8 cellular contexts compared by ENCODE assay signal in the genomic region with DNA sequence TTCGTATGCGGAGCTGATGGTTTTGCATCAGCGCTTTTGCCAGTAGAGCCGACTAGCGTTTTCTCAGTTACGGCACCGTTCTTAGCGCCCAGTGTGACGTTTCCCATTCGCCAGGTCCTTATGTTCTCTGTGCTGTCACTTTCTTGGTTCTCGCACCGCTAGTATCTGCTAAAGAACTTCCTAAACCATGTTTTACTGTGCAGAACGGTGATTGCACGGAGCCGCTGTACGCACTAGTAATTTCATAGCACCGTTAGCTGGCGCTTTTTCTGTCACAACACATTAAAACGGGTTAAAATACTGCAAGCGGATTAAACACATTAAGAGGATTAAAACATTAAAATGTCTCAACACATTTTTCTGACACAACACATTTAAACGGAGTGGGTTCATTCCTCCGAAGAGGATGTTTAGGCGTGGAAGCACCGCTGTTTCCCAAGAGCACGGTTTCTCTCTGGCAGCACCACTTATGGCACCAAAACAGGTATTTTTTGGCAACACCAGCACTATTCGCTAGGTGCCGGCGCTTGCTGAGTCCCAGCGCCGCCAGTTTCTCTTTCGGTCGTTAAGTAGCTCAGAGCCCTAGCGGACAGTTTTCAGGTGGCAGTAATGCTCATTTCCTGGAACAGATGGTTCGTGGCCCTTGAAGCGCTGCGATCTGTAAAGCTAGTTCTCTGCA. TPM values are rescaled to one million over a fixed set of nuclear protein-coding genes. Genes with fewer than 3 reads are reported as not detected.
A peak's percentile ranks its signal among the peaks of the same experiment; 100 is the strongest.
DNase-seq lines count a peak whose midpoint lies in the region; TF ChIP-seq lines count a peak whose summit lies in the region.

No MANE protein-coding gene starts in this region.

- H3K36me3 ChIP-seq in HAP-1 (replicated peaks) (no peaks in the 10 kb centered on the region), MG63 (no peaks in the 10 kb centered on the region), left ventricle myocardium inferior (no peaks in the 10 kb centered on the region)

- peak overlapping the region; percentile 97 for H3K4me3 Mint-ChIP-seq in activated naive CD4-positive, alpha-beta T cell treated with anti-CD3 and anti-CD28 coated beads for 36 hours

- intact Hi-C loops in activated naive CD4-positive, alpha-beta T cell treated with anti-CD3 and anti-CD28 coated beads for 36 hours (cut with micrococcal nuclease), result loop anchor here (1.0 to 5.0 kb wide), 8 partner anchors 10 to 538 kb away; partner anchors contain the start of genes ANXA2R, HMGCS1 and PAIP1
- intact Hi-C loops in left ventricle myocardium inferior (cut with micrococcal nuclease), result no loop called here

- peak; percentile 67 for DNase-seq in GM10248 (ENCODE audit: extremely low spot score)
- peak; percentile 81 to 86 for DNase-seq in HAP-1 (ENCODE audit: low spot score in 2 of 2)
- DNase-seq in MG63, result peak; percentile 74
- peak; percentile 50 for DNase-seq in SIG-M5 (lab: John Stamatoyannopoulos, UW)
- peak; percentile 90 for DNase-seq in activated naive CD4-positive, alpha-beta T cell treated with anti-CD3 and anti-CD28 coated beads for 36 hours
- DNase-seq in left ventricle myocardium inferior, result no peak
- no peak for DNase-seq in skeletal muscle cell (ENCODE audit: low read depth)
- no peak for DNase-seq in hypothalamus (lab: John Stamatoyannopoulos, UW)

- H3K27ac ChIP-seq in left ventricle myocardium inferior (replicated peaks), result peak overlapping the region; percentile 97

- TF ChIP-seq CTCF in GM10248 (IDR thresholded peaks at IDR 0.05; ENCODE audit: control extremely low read depth, extremely low read depth, low read depth, missing control alignments) (peak; percentile 33), left ventricle myocardium inferior (IDR thresholded peaks at IDR 0.05; ENCODE audit: borderline replicate concordance) (peak; percentile 59)

- H3K4me1 Mint-ChIP-seq in activated naive CD4-positive, alpha-beta T cell treated with anti-CD3 and anti-CD28 coated beads for 36 hours (ENCODE audit: low read depth), result peaks cover 37% of the 10 kb centered on the region

- POLR2A ChIA-PET in GM10248 (lab: Yijun Ruan, JAX), result interaction anchor here (0.8 to 3.3 kb wide), 8 partner anchors 11 to 293 kb away, joined by 3 to 12 read pairs (median 4); no protein-coding TSS in a partner anchor

- CTCF ChIA-PET in GM10248 (lab: Yijun Ruan, JAX), result interaction anchor here (0.8 to 7.3 kb wide), 22 partner anchors 10 to 465 kb away, joined by 3 to 68 read pairs (median 5); partner anchors contain the start of gene TMEM267
- CTCF ChIA-PET in activated naive CD4-positive, alpha-beta T cell treated with anti-CD3 and anti-CD28 coated beads for 36 hours (lab: Charles Lee), result interaction anchor here (0.8 to 9.9 kb wide), 18 partner anchors 10 to 370 kb away, joined by 3 to 144 read pairs (median 6); partner anchors contain the start of genes ANXA2R and ZNF131

- in situ Hi-C loops in HAP-1 (cut with MboI; ENCODE audit: low sequenced_read_pairs), result no loop called here

- peaks cover 6% of the 10 kb centered on the region for H3K4me1 ChIP-seq in HAP-1
- peaks cover 26% of the 10 kb centered on the region for H3K4me1 ChIP-seq in left ventricle myocardium inferior

- H3K27me3 ChIP-seq in HAP-1 (ENCODE audit: low read depth) (no peaks in the 10 kb centered on the region), MG63 (no peaks in the 10 kb centered on the region), left ventricle myocardium inferior (ENCODE audit: low read depth) (peaks cover 99% of the 10 kb centered on the region)

- H3K9me3 ChIP-seq in HAP-1 (no peaks in the 10 kb centered on the region), MG63 (no peaks in the 10 kb centered on the region), left ventricle myocardium inferior (replicated peaks) (no peaks in the 10 kb centered on the region)

- peak overlapping the region; percentile 99 for H3K27ac Mint-ChIP-seq in activated naive CD4-positive, alpha-beta T cell treated with anti-CD3 and anti-CD28 coated beads for 36 hours

- no peaks in the 10 kb centered on the region for H3K36me3 Mint-ChIP-seq in activated naive CD4-positive, alpha-beta T cell treated with anti-CD3 and anti-CD28 coated beads for 36 hours (ENCODE audit: low read depth)

- no peaks in the 10 kb centered on the region for H3K9me3 Mint-ChIP-seq in activated naive CD4-positive, alpha-beta T cell treated with anti-CD3 and anti-CD28 coated beads for 36 hours

- H3K4me3 ChIP-seq in HAP-1 (peak overlapping the region; percentile 56), MG63 (peak overlapping the region; percentile 58), left ventricle myocardium inferior (peak overlapping the region; percentile 73), skeletal muscle cell (ENCODE audit: low read depth, low read length) (peak overlapping the region; percentile 51)

- H3K27me3 Mint-ChIP-seq in activated naive CD4-positive, alpha-beta T cell treated with anti-CD3 and anti-CD28 coated beads for 36 hours (ENCODE audit: low read depth), result no peaks in the 10 kb centered on the region

RNA-seq across cellular contexts. Expression of gene ANXA2R, which starts 20.4 kb away (rescaled TPM):
- total RNA-seq in MG63 (2014; rRNA removed; shearing (Covaris generic); ENCODE audit: low replicate concordance), result 0.12 and 4.3 TPM in 2 replicates
- total RNA-seq in activated naive CD4-positive, alpha-beta T cell treated with anti-CD3 and anti-CD28 coated beads for 36 hours, result 1 to 10 TPM; 6.0 to 6.5 TPM
- 0.82 TPM for total RNA-seq in left ventricle myocardium inferior

Comparison
In these comparisons a context has a peak if more than half of its experiments do, and no peak if none do; other contexts are left out.
1. DNase-seq: peak in GM10248 (single experiment), HAP-1 (2 of 2), MG63 (single experiment), SIG-M5 (single experiment) and activated naive CD4-positive, alpha-beta T cell treated with anti-CD3 and anti-CD28 coated beads for 36 hours (single experiment); none in left ventricle myocardium inferior (single experiment), skeletal muscle cell (single experiment) and hypothalamus (0 of 51).
2. Peak in every context shown above with its lines, with median percentiles within 50 percentile points of each other: H3K4me3 ChIP-seq.